ENCODE assay signal across 28 cellular contexts in genomic region chr5:173657745-173658422, GRCh38.
"Had no signal": no experiment of that assay in that cellular context is flagged by ENCODE, and none has a peak within 500 bp of the region (broad histone marks: within the 10 kb centered on the region; RNA-seq: fewer than 3 reads in every experiment).

No MANE protein-coding gene starts in this region.

- H3K4me3 Mint-ChIP-seq: activated CD4-positive, alpha-beta memory T cell treated with anti-CD3 and anti-CD28 coated beads for 36 hours; activated CD4-positive, alpha-beta T cell treated with anti-CD3 and anti-CD28 coated beads for 36 hours; activated CD4-positive, alpha-beta T cell treated with anti-CD3 and anti-CD28 coated beads, Interleukin-2, amount 10 ng/mL, durations not matched to agents 24 days and 14 days; activated CD8-positive, alpha-beta memory T cell treated with anti-CD3 and anti-CD28 coated beads, Interleukin-2, amount 10 ng/mL, durations not matched to agents 7 days and 5 days; activated CD8-positive, alpha-beta T cell treated with anti-CD3 and anti-CD28 coated beads, Interleukin-2, amount 10 ng/mL, durations not matched to agents 7 days and 5 days; activated naive CD8-positive, alpha-beta T cell; central memory CD8-positive, alpha-beta T cell; dendritic cell treated with granulocyte-macrophage colony-stimulating factor and Interleukin-4, amounts not matched to agents 40 ng/mL and 50 ng/mL, for 4 days; effector memory CD8-positive, alpha-beta T cell had no signal

- H3K9me3 Mint-ChIP-seq: activated CD4-positive, alpha-beta T cell treated with anti-CD3 and anti-CD28 coated beads, Interleukin-2, amount 10 ng/mL, durations not matched to agents 24 days and 14 days; central memory CD8-positive, alpha-beta T cell; effector memory CD8-positive, alpha-beta T cell had no signal

- H3K36me3 Mint-ChIP-seq: activated CD4-positive, alpha-beta memory T cell treated with anti-CD3 and anti-CD28 coated beads for 36 hours; activated CD8-positive, alpha-beta memory T cell treated with anti-CD3 and anti-CD28 coated beads, Interleukin-2, amount 10 ng/mL, durations not matched to agents 7 days and 5 days; activated naive CD8-positive, alpha-beta T cell had no signal

- H3K36me3 ChIP-seq: brain microvascular endothelial cell, esophagus muscularis mucosa, gastroesophageal sphincter had no signal

- H3K4me1 ChIP-seq: esophagus muscularis mucosa, foreskin keratinocyte, gastroesophageal sphincter had no signal

- DNase-seq: activated CD4-positive, alpha-beta memory T cell treated with anti-CD3 and anti-CD28 coated beads for 36 hours; activated CD4-positive, alpha-beta T cell treated with anti-CD3 and anti-CD28 coated beads for 36 hours; activated CD4-positive, alpha-beta T cell treated with anti-CD3 and anti-CD28 coated beads, Interleukin-2, amount 10 ng/mL, durations not matched to agents 24 days and 14 days; activated CD4-positive, CD25-positive, alpha-beta regulatory T cell; activated CD4-positive, CD25-positive, alpha-beta regulatory T cell treated with anti-CD3 and anti-CD28 coated beads, Interleukin-2, amount 50 U/mL, for 72 hours; activated CD8-positive, alpha-beta memory T cell treated with anti-CD3 and anti-CD28 coated beads, Interleukin-2, amount 10 ng/mL, durations not matched to agents 7 days and 5 days; activated CD8-positive, alpha-beta memory T cell treated with anti-CD3 and anti-CD28 coated beads, Interleukin-2, amount 50 U/mL, for 4 hours; activated CD8-positive, alpha-beta T cell treated with anti-CD3 and anti-CD28 coated beads, Interleukin-2, amount 10 ng/mL, durations not matched to agents 7 days and 5 days; activated effector memory CD4-positive, alpha-beta T cell treated with Interleukin-2 at 50 U/mL for 16 hours; activated gamma-delta T cell treated with Interleukin-2 at 50 U/mL for 16 hours; activated naive CD4-positive, alpha-beta T cell treated with anti-CD3 and anti-CD28 coated beads, Interleukin-2, amount 50 U/mL, for 16 hours; activated naive CD4-positive, alpha-beta T cell treated with Interleukin-2 at 50 U/mL for 16 hours; activated T-cell treated with anti-CD3 and anti-CD28 coated beads, Interleukin-2, amount 50 U/mL, for 1 hour; activated T-cell treated with anti-CD3 and anti-CD28 coated beads, Interleukin-2, amount 50 U/mL, for 48 hours; amniotic stem cell; anterior cingulate cortex; brain microvascular endothelial cell; dorsolateral prefrontal cortex; effector memory CD8-positive, alpha-beta T cell; erythroblast; foreskin keratinocyte; T-helper 2 cell had no signal

- H3K27me3 ChIP-seq: brain microvascular endothelial cell, dorsolateral prefrontal cortex, foreskin keratinocyte had no signal

- H3K27ac Mint-ChIP-seq: activated CD4-positive, alpha-beta memory T cell treated with anti-CD3 and anti-CD28 coated beads for 36 hours; activated CD4-positive, alpha-beta T cell treated with anti-CD3 and anti-CD28 coated beads for 36 hours; activated CD4-positive, alpha-beta T cell treated with anti-CD3 and anti-CD28 coated beads, Interleukin-2, amount 10 ng/mL, durations not matched to agents 24 days and 14 days; activated CD8-positive, alpha-beta memory T cell treated with anti-CD3 and anti-CD28 coated beads, Interleukin-2, amount 10 ng/mL, durations not matched to agents 7 days and 5 days; activated CD8-positive, alpha-beta T cell treated with anti-CD3 and anti-CD28 coated beads, Interleukin-2, amount 10 ng/mL, durations not matched to agents 7 days and 5 days; activated naive CD8-positive, alpha-beta T cell; dendritic cell treated with granulocyte-macrophage colony-stimulating factor and Interleukin-4, amounts not matched to agents 40 ng/mL and 50 ng/mL, for 4 days; effector memory CD8-positive, alpha-beta T cell had no signal

- H3K27me3 Mint-ChIP-seq: activated CD4-positive, alpha-beta T cell treated with anti-CD3 and anti-CD28 coated beads, Interleukin-2, amount 10 ng/mL, durations not matched to agents 24 days and 14 days; activated CD8-positive, alpha-beta memory T cell treated with anti-CD3 and anti-CD28 coated beads, Interleukin-2, amount 10 ng/mL, durations not matched to agents 7 days and 5 days had no signal

- H3K27ac ChIP-seq: brain microvascular endothelial cell, coronary artery, dorsolateral prefrontal cortex, esophagus muscularis mucosa, foreskin keratinocyte, gastroesophageal sphincter had no signal

- ATAC-seq: activated CD4-positive, alpha-beta T cell treated with anti-CD3 and anti-CD28 coated beads for 36 hours; activated CD8-positive, alpha-beta memory T cell treated with anti-CD3 and anti-CD28 coated beads, Interleukin-2, amount 10 ng/mL, durations not matched to agents 7 days and 5 days; activated CD8-positive, alpha-beta T cell treated with anti-CD3 and anti-CD28 coated beads, Interleukin-2, amount 10 ng/mL, durations not matched to agents 7 days and 5 days; effector memory CD8-positive, alpha-beta T cell; foreskin keratinocyte; gastroesophageal sphincter had no signal

- H3K4me3 ChIP-seq: coronary artery, dorsolateral prefrontal cortex, esophagus muscularis mucosa, gastroesophageal sphincter had no signal

- H3K4me1 Mint-ChIP-seq: activated CD4-positive, alpha-beta T cell treated with anti-CD3 and anti-CD28 coated beads for 36 hours; activated CD4-positive, alpha-beta T cell treated with anti-CD3 and anti-CD28 coated beads, Interleukin-2, amount 10 ng/mL, durations not matched to agents 24 days and 14 days; activated CD8-positive, alpha-beta memory T cell treated with anti-CD3 and anti-CD28 coated beads, Interleukin-2, amount 10 ng/mL, durations not matched to agents 7 days and 5 days; central memory CD8-positive, alpha-beta T cell had no signal
